ENCODE assay signal across 13 cellular contexts in genomic region chr2:197201874-197202273, GRCh38.
DNase-seq lines count a peak whose midpoint lies in the region; ATAC-seq and TF ChIP-seq lines count a peak whose summit lies in the region.
"Had no signal": no experiment of that assay in that cellular context is flagged by ENCODE, and none has a peak within 500 bp of the region (broad histone marks: within the 10 kb centered on the region; RNA-seq: fewer than 3 reads in every experiment).

No MANE protein-coding gene starts in this region.

- peaks cover 17% of the 10 kb centered on the region for H3K36me3 ChIP-seq in OCI-LY7 (ENCODE audit: insufficient read depth, low read length)
- no peaks in the 10 kb centered on the region for H3K36me3 ChIP-seq in aorta (ENCODE audit: control insufficient read depth in 1 of 2, insufficient read depth in 2 of 2, low read length in 1 of 2)
- H3K36me3 ChIP-seq: adrenal gland had no signal

- H4K20me1 ChIP-seq in OCI-LY7 (ENCODE audit: insufficient read depth, low read length) = no peaks in the 10 kb centered on the region

- H3K9me3 ChIP-seq in OCI-LY7 (ENCODE audit: low read length) (0 out of 2 replicates have a peak, but pooled peaks cover 3% of the 10 kb centered on the region), aorta (ENCODE audit: control insufficient read depth, low read length) (no peaks in the 10 kb centered on the region)
- H3K9me3 ChIP-seq: adrenal gland; BLaER1 treated with 17β-estradiol and CSF1 and Interleukin-3, amounts not matched to agents 10 nM and 100 nM had no signal

- peaks cover 49% of the 10 kb centered on the region for H3K36me3 Mint-ChIP-seq in stimulated activated naive CD8-positive, alpha-beta T cell treated with anti-CD3 and anti-CD28 coated beads, Interleukin-15, Interleukin-2, amounts not matched to agents 100 ng/mL and 50 ng/mL, for 24 hours (ENCODE audit: low read depth)
- H3K36me3 Mint-ChIP-seq in central memory CD8-positive, alpha-beta T cell (ENCODE audit: insufficient read depth) = peaks cover 27% of the 10 kb centered on the region

- H3K4me2 ChIP-seq in OCI-LY7 (ENCODE audit: low read length) = 0 out of 2 replicates have a peak overlapping the region, but pooled peaks have one; percentile 8
- H3K4me2 ChIP-seq: PC-9 had no signal

- no peak for DNase-seq in stimulated activated naive CD8-positive, alpha-beta T cell treated with anti-CD3 and anti-CD28 coated beads, Interleukin-15, Interleukin-2, amounts not matched to agents 100 U/mL and 50 U/mL, for 24 hours
- DNase-seq in OCI-LY7 (ENCODE audit: low spot score) = no peak
- no peak for DNase-seq in central memory CD8-positive, alpha-beta T cell (ENCODE audit: low spot score in 2 of 2)
- no peak for DNase-seq in aorta
- no peak for DNase-seq in T1000 (lab: John Stamatoyannopoulos, UW)
- no peak for DNase-seq in central memory CD4-positive, alpha-beta T cell
- DNase-seq: activated CD4-positive, alpha-beta T cell treated with anti-CD3 and anti-CD28 coated beads for 48 hours; NCI-H2029; PC-9 had no signal

- peak overlapping the region; percentile 21 for H3K4me3 Mint-ChIP-seq in stimulated activated naive CD8-positive, alpha-beta T cell treated with anti-CD3 and anti-CD28 coated beads, Interleukin-15, Interleukin-2, amounts not matched to agents 100 ng/mL and 50 ng/mL, for 24 hours
- peak overlapping the region; percentile 49 for H3K4me3 Mint-ChIP-seq in central memory CD8-positive, alpha-beta T cell

- no peak for ATAC-seq in stimulated activated naive CD8-positive, alpha-beta T cell treated with anti-CD3 and anti-CD28 coated beads, Interleukin-15, Interleukin-2, amounts not matched to agents 100 U/mL and 50 U/mL, for 24 hours
- ATAC-seq in central memory CD8-positive, alpha-beta T cell (replicated peaks; ENCODE audit: extremely low read depth, poor library complexity, severe bottlenecking) = no peak
- ATAC-seq in aorta (ENCODE audit: low FRiP score) (no peak), HG02759 (IDR thresholded peaks at IDR 0.05; ENCODE audit: unreplicated experiment) (no peak)

- peaks cover 44% of the 10 kb centered on the region; the same call in 1 of the 2 replicates for H3K79me2 ChIP-seq in OCI-LY7 (ENCODE audit: insufficient read depth, low read depth, low read length)

- H3K27ac ChIP-seq in OCI-LY7 (ENCODE audit: low read depth, low read length, poor library complexity, severe bottlenecking) = no peak overlapping the region
- H3K27ac ChIP-seq in aorta (ENCODE audit: low read depth in 1 of 2, low read length in 2 of 2) = peak overlapping the region; percentile 5 to 12
- H3K27ac ChIP-seq: adrenal gland; BLaER1 treated with 17β-estradiol and CSF1 and Interleukin-3, amounts not matched to agents 10 nM and 100 nM; PC-9 had no signal

- H3K4me3 ChIP-seq in OCI-LY7 (ENCODE audit: low read depth, low read length, poor library complexity, severe bottlenecking) (no peak overlapping the region), aorta (ENCODE audit: low read length in 2 of 2) (no peak overlapping the region)
- H3K4me3 ChIP-seq: adrenal gland; BLaER1 treated with 17β-estradiol and CSF1 and Interleukin-3, amounts not matched to agents 10 nM and 100 nM; PC-9 had no signal

- no peaks in the 10 kb centered on the region for H3K9me3 Mint-ChIP-seq in stimulated activated naive CD8-positive, alpha-beta T cell treated with anti-CD3 and anti-CD28 coated beads, Interleukin-15, Interleukin-2, amounts not matched to agents 100 ng/mL and 50 ng/mL, for 24 hours
- no peaks in the 10 kb centered on the region for H3K9me3 Mint-ChIP-seq in central memory CD8-positive, alpha-beta T cell

- H2AFZ ChIP-seq in OCI-LY7 (ENCODE audit: low read length) = no peak overlapping the region
- H2AFZ ChIP-seq: PC-9 had no signal

- H3K27me3 ChIP-seq in aorta (ENCODE audit: control insufficient read depth in 1 of 2, insufficient read depth in 2 of 2, low read length in 1 of 2) = no peaks in the 10 kb centered on the region
- H3K27me3 ChIP-seq: adrenal gland; BLaER1 treated with 17β-estradiol and CSF1 and Interleukin-3, amounts not matched to agents 10 nM and 100 nM had no signal

- H3K4me1 ChIP-seq in OCI-LY7 (ENCODE audit: insufficient read depth, low read length, poor library complexity, severe bottlenecking) = peaks cover 68% of the 10 kb centered on the region
- peaks cover 6 to 11% of the 10 kb centered on the region in 2 donors for H3K4me1 ChIP-seq in aorta (ENCODE audit: control insufficient read depth in 1 of 2, insufficient read depth in 2 of 2, low read length in 2 of 2)

- intact Hi-C loops in OCI-LY7 (cut with micrococcal nuclease; ENCODE audit: unreplicated experiment) = no loop called here
- intact Hi-C loops in aorta (cut with DNase I) = no loop called here

- H3K27ac Mint-ChIP-seq in stimulated activated naive CD8-positive, alpha-beta T cell treated with anti-CD3 and anti-CD28 coated beads, Interleukin-15, Interleukin-2, amounts not matched to agents 100 ng/mL and 50 ng/mL, for 24 hours = peak overlapping the region; percentile 70
- H3K27ac Mint-ChIP-seq in central memory CD8-positive, alpha-beta T cell (ENCODE audit: low read depth) = peak overlapping the region; percentile 47

- CTCF ChIA-PET in OCI-LY7 (lab: Charles Lee; ENCODE audit: unreplicated experiment) = no interaction called here

- no peaks in the 10 kb centered on the region for H3K9me2 ChIP-seq in OCI-LY7 (ENCODE audit: insufficient read depth, low read length)

- peaks cover 95% of the 10 kb centered on the region for H3K4me1 Mint-ChIP-seq in stimulated activated naive CD8-positive, alpha-beta T cell treated with anti-CD3 and anti-CD28 coated beads, Interleukin-15, Interleukin-2, amounts not matched to agents 100 ng/mL and 50 ng/mL, for 24 hours (ENCODE audit: low read depth)
- H3K4me1 Mint-ChIP-seq in central memory CD8-positive, alpha-beta T cell = peaks cover 94% of the 10 kb centered on the region

- BruUV-seq in OCI-LY7 (replicated peaks; lab: Mats Ljungman, UMichigan) = no TSS peak

- 63 to 69% methylated on average over 2 of the region's 2 CpGs for WGBS in aorta, 2 donors

- no peaks in the 10 kb centered on the region for H3K27me3 Mint-ChIP-seq in stimulated activated naive CD8-positive, alpha-beta T cell treated with anti-CD3 and anti-CD28 coated beads, Interleukin-15, Interleukin-2, amounts not matched to agents 100 ng/mL and 50 ng/mL, for 24 hours
- H3K27me3 Mint-ChIP-seq in central memory CD8-positive, alpha-beta T cell = no peaks in the 10 kb centered on the region

- no peak for TF ChIP-seq CTCF in OCI-LY7 (conservative IDR thresholded peaks at IDR 0.05; ENCODE audit: low read length)

- POLR2A ChIA-PET in OCI-LY7 (lab: Charles Lee) = interaction anchor here (1.1 to 1.7 kb wide), 3 partner anchors 9 to 84 kb away, joined by 3 to 8 read pairs (median 4); no protein-coding TSS in a partner anchor
